ENCODE assay signal across 9 cellular contexts in the genomic region with DNA sequence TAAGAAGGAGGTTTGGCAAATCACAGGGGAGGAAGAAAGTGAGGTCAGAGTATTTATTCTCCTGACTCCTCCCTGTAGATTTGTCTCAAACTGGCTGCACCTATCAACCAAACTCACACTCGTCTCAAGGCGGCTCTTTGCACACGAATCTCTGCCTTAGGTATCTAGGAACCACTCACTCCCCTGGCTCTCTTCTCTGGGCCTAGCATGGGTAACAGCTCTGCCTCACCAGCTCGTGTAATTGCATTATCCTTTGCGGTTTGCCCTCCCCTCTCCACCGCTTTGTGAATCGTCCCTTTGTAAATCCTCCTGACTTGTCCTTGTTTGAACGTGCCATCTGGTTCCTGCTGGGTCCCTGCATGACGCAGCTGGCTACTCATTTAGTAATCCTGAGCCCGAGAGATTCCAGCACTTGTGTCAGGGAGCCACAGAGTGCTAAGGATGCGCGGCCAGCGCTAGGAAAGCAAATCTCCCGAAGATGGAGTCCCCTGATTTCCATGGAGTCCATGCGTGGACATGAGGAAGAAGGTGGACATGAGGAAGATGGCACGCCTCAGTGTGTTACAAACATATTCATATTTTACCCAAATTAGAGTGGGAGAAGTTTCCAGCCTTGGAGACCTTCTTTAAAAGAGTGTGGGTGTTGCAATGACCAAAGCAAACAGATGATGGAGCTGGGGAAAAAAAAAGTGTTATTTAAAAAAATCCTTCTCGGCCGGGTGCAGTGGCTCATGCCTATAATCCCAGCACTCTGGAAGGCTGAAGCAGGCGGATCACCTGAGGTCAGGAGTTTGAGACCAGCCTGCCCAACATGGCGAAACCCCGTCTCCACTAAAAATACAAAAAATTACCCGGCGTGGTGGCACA. TPM values are rescaled to one million over a fixed set of nuclear protein-coding genes. Genes with fewer than 3 reads are reported as not detected.
DNase-seq lines count a peak whose midpoint lies in the region; ATAC-seq and TF ChIP-seq lines count a peak whose summit lies in the region.
"Had no signal": no experiment of that assay in that cellular context is flagged by ENCODE, and none has a peak within 500 bp of the region (broad histone marks: within the 10 kb centered on the region; RNA-seq: fewer than 3 reads in every experiment).

No MANE protein-coding gene starts in this region.

- H3K4me1 Mint-ChIP-seq in IgD-negative memory B cell = peaks cover 30 to 38% (median 34%) of the 10 kb centered on the region in 3 donors

- H3K36me3 Mint-ChIP-seq in IgD-negative memory B cell = peaks cover 4% of the 10 kb centered on the region

- H3K4me1 ChIP-seq in BE2C = peaks cover 10% of the 10 kb centered on the region

- no peaks in the 10 kb centered on the region for H3K27me3 ChIP-seq in BE2C

- no peaks in the 10 kb centered on the region for H3K9me3 ChIP-seq in BE2C

- no peak overlapping the region for H3K4me3 Mint-ChIP-seq in IgD-negative memory B cell

- no peak overlapping the region for H3K4me3 ChIP-seq in BE2C (ENCODE audit: low read depth, low read length)
- H3K4me3 ChIP-seq: GM12878 had no signal

- H3K9me3 Mint-ChIP-seq in IgD-negative memory B cell = no peaks in the 10 kb centered on the region

- DNase-seq in BE2C (peak; percentile 58), RPMI7951 (ENCODE audit: low read depth) (peak; percentile 97), glomerular visceral epithelial cell (ENCODE audit: extremely low spot score) (peak; percentile 61), middle frontal gyrus (ENCODE audit: extremely low spot score, low spot score) (no peak)
- no peak for DNase-seq in activated CD8-positive, alpha-beta memory T cell treated with anti-CD3 and anti-CD28 coated beads, Interleukin-2, amount 50 U/mL, for 48 hours

- no peaks in the 10 kb centered on the region for H3K36me3 ChIP-seq in BE2C

- no peak for ATAC-seq in HG02852 (IDR thresholded peaks at IDR 0.05; ENCODE audit: unreplicated experiment)
- no peak for ATAC-seq in GM18861 (IDR thresholded peaks at IDR 0.05; ENCODE audit: unreplicated experiment)
- ATAC-seq: GM12878 had no signal

- TF ChIP-seq CTCF in BE2C (IDR thresholded peaks at IDR 0.05; ENCODE audit: low read depth, low read length) = no peak

- H3K27me3 Mint-ChIP-seq in IgD-negative memory B cell = no peaks in the 10 kb centered on the region

- H3K27ac Mint-ChIP-seq in IgD-negative memory B cell = peak overlapping the region in 2 of 3 donors; percentile 24 to 71

RNA-seq across cellular contexts. Expression of a gene that starts 26.7 kb away (rescaled TPM):
- 17.0 TPM for polyA plus RNA-seq in BE2C (2012; ENCODE audit: insufficient read depth, insufficient read length, low read depth)
- 18.9 TPM for polyA plus RNA-seq in IgD-negative memory B cell
- total RNA-seq in RPMI7951 (2014; rRNA removed; shearing (Covaris generic)) = 1.6 and 2.7 TPM in 2 replicates

RNA-seq across cellular contexts. Expression of a gene that starts 45.8 kb away (rescaled TPM):
- polyA plus RNA-seq in BE2C (2012; ENCODE audit: insufficient read depth, insufficient read length, low read depth) = 1.2 TPM
- polyA plus RNA-seq in IgD-negative memory B cell = 2.3 TPM
- 9.4 and 11.2 TPM in 2 replicates for total RNA-seq in RPMI7951 (2014; rRNA removed; shearing (Covaris generic))

RNA-seq across cellular contexts. Expression of a gene that starts 45.9 kb away (rescaled TPM):
- polyA plus RNA-seq in BE2C (2012; ENCODE audit: insufficient read depth, insufficient read length, low read depth) = 13.2 TPM
- 18.0 TPM for polyA plus RNA-seq in IgD-negative memory B cell
- 32.1 and 43.6 TPM in 2 replicates for total RNA-seq in RPMI7951 (2014; rRNA removed; shearing (Covaris generic))

Comparison
In these comparisons a context has a peak if more than half of its experiments do, and no peak if none do; other contexts are left out.
1. DNase-seq: peak in BE2C (single experiment), RPMI7951 (single experiment) and glomerular visceral epithelial cell (single experiment); none in activated CD8-positive, alpha-beta memory T cell treated with anti-CD3 and anti-CD28 coated beads, Interleukin-2, amount 50 U/mL, for 48 hours (single experiment) and middle frontal gyrus (single experiment).